8 cellular contexts compared by ENCODE assay signal in the genomic region with DNA sequence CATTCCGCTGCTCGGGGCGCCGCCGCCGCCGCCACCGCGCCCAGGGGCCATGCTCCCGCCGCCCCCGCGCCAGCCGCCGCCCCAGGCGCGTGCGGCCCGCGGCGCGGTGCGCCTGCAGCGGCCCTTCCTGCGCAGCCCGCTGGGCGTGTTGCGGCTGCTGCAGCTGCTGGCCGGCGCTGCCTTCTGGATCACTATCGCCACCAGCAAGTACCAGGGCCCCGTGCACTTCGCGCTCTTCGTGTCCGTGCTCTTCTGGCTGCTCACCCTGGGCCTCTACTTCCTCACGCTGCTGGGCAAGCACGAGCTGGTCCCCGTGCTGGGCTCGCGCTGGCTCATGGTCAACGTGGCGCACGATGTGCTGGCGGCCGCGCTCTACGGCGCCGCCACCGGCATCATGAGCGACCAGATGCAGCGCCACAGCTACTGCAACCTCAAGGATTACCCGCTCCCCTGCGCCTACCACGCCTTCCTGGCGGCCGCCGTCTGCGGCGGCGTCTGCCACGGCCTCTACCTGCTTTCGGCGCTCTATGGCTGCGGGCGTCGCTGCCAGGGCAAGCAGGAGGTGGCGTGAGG. TPM values are rescaled to one million over a fixed set of nuclear protein-coding genes. Genes with fewer than 3 reads are reported as not detected.
A peak's percentile ranks its signal among the peaks of the same experiment; 100 is the strongest.
DNase-seq lines count a peak whose midpoint lies in the region; ATAC-seq and FAIRE-seq lines count a peak whose summit lies in the region.

No MANE protein-coding gene starts in this region.

- POLR2A ChIA-PET in CD4-positive, alpha-beta memory T cell (lab: Charles Lee; ENCODE audit: partially characterized antibody): interaction anchor here (0.5 to 5.7 kb wide), 7 partner anchors 12 to 136 kb away, joined by 3 to 31 read pairs (median 4); partner anchors contain the start of genes AVPI1, GOLGA7B and ZFYVE27

- peak overlapping the region; percentile 30 to 55 for H3K4me3 ChIP-seq in CD4-positive, alpha-beta memory T cell (ENCODE audit: low read length in 2 of 2)

- CTCF ChIA-PET in CD4-positive, alpha-beta memory T cell (lab: Charles Lee; ENCODE audit: partially characterized antibody): interaction anchor here (1.0 to 20.3 kb wide), 8 partner anchors 10 to 104 kb away, joined by 3 to 436 read pairs (median 6); partner anchors contain the start of genes AVPI1 and ZFYVE27

- peak; percentile 50 to 69 (median 54) for DNase-seq in CD4-positive, alpha-beta memory T cell
- peak; percentile 94 for DNase-seq in GM19239 (ENCODE audit: insufficient read length, low spot score)
- DNase-seq in RKO (ENCODE audit: low spot score): peak; percentile 86
- peak; percentile 43 to 72 for DNase-seq in activated naive CD4-positive, alpha-beta T cell treated with anti-CD3 and anti-CD28 coated beads, Interleukin-2, amount 50 U/mL, for 72 hours (ENCODE audit: low spot score in 2 of 2)
- DNase-seq in globus pallidus (ENCODE audit: low spot score): peak; percentile 74
- DNase-seq in occipital lobe (lab: John Stamatoyannopoulos, UW): peak; percentile 70
- peak; percentile 75 for DNase-seq in ureter (ENCODE audit: low spot score)

- intact Hi-C loops in CD4-positive, alpha-beta memory T cell (cut with micrococcal nuclease): loop anchor here (1.0 kb wide), 2 partner anchors 17 to 23 kb away; partner anchors contain the start of gene ZFYVE27

- no peaks in the 10 kb centered on the region for H3K9me3 ChIP-seq in CD4-positive, alpha-beta memory T cell (ENCODE audit: control insufficient read depth in 1 of 2, low read length in 2 of 2)

- peaks cover 0 to 2% of the 10 kb centered on the region in 2 donors for H3K36me3 Mint-ChIP-seq in CD4-positive, alpha-beta memory T cell
- peaks cover 5 to 10% of the 10 kb centered on the region in 2 donors for H3K36me3 Mint-ChIP-seq in activated naive CD4-positive, alpha-beta T cell treated with anti-CD3 and anti-CD28 coated beads, Interleukin-2, amount 50 U/mL, for 72 hours

- FAIRE-seq in GM19239 (lab: Jason Lieb, UNC): peak; percentile 59

- ATAC-seq in HG03460 (IDR thresholded peaks at IDR 0.05; ENCODE audit: unreplicated experiment): peak; percentile 63
- peak; percentile 82 to 83 for ATAC-seq in activated naive CD4-positive, alpha-beta T cell treated with anti-CD3 and anti-CD28 coated beads, Interleukin-2, amount 50 U/mL, for 72 hours

- peaks cover 7 to 9% of the 10 kb centered on the region in 2 donors for H3K27me3 Mint-ChIP-seq in CD4-positive, alpha-beta memory T cell

- peak overlapping the region; percentile 98 to 100 (median 99) for H3K4me3 Mint-ChIP-seq in CD4-positive, alpha-beta memory T cell

- peaks cover 6% of the 10 kb centered on the region for H3K4me1 ChIP-seq in CD4-positive, alpha-beta memory T cell (ENCODE audit: insufficient read depth, low read length)

- peak overlapping the region; percentile 37 to 96 (median 92) for H3K27ac Mint-ChIP-seq in CD4-positive, alpha-beta memory T cell
- H3K27ac Mint-ChIP-seq in activated naive CD4-positive, alpha-beta T cell treated with anti-CD3 and anti-CD28 coated beads, Interleukin-2, amount 50 U/mL, for 72 hours: peak overlapping the region; percentile 55 to 72

- H3K9me3 Mint-ChIP-seq in CD4-positive, alpha-beta memory T cell: no peaks in the 10 kb centered on the region
- H3K9me3 Mint-ChIP-seq in activated naive CD4-positive, alpha-beta T cell treated with anti-CD3 and anti-CD28 coated beads, Interleukin-2, amount 50 U/mL, for 72 hours: no peaks in the 10 kb centered on the region

- H3K27ac ChIP-seq in CD4-positive, alpha-beta memory T cell (ENCODE audit: low read depth, low read length): no peak overlapping the region

- H3K27me3 ChIP-seq in CD4-positive, alpha-beta memory T cell (ENCODE audit: insufficient read depth, low read length): no peaks in the 10 kb centered on the region

- H3K36me3 ChIP-seq in CD4-positive, alpha-beta memory T cell (ENCODE audit: insufficient read depth, low read length): no peaks in the 10 kb centered on the region

- H3K4me1 Mint-ChIP-seq in CD4-positive, alpha-beta memory T cell: peaks cover 7 to 22% (median 14%) of the 10 kb centered on the region in 4 donors

RNA-seq across cellular contexts. Expression of gene MARVELD1, which starts 0.4 kb away (rescaled TPM):
- 1 to 10 TPM; 1.3 to 2.1 TPM for total RNA-seq in CD4-positive, alpha-beta memory T cell
- under 1 TPM; 0.22 to 0.88 TPM for polyA plus RNA-seq in CD4-positive, alpha-beta memory T cell
- 1 to 10 TPM in 1 of 2 donors, under 1 TPM in 1; 0.57 to 7.1 TPM for total RNA-seq in activated naive CD4-positive, alpha-beta T cell treated with anti-CD3 and anti-CD28 coated beads, Interleukin-2, amount 50 U/mL, for 72 hours
- total RNA-seq in occipital lobe: 3.4 TPM
- 40.8 TPM for total RNA-seq in ureter

RNA-seq across cellular contexts. Expression of gene ZFYVE27, which starts 23.0 kb away (rescaled TPM):
- total RNA-seq in CD4-positive, alpha-beta memory T cell: 10 to 100 TPM; 59.5 to 64.5 TPM
- polyA plus RNA-seq in CD4-positive, alpha-beta memory T cell: 10 to 100 TPM; 26.8 to 28.8 TPM
- 10 to 100 TPM; 28.0 to 29.3 TPM for total RNA-seq in activated naive CD4-positive, alpha-beta T cell treated with anti-CD3 and anti-CD28 coated beads, Interleukin-2, amount 50 U/mL, for 72 hours
- total RNA-seq in occipital lobe (49.0 TPM), ureter (33.8 TPM)

RNA-seq across cellular contexts. Expression of gene AVPI1, which starts 26.9 kb away (rescaled TPM):
- total RNA-seq in CD4-positive, alpha-beta memory T cell: 1 to 10 TPM; 1.9 to 2.2 TPM
- 1 to 10 TPM; 1.8 to 5.6 TPM for polyA plus RNA-seq in CD4-positive, alpha-beta memory T cell
- total RNA-seq in activated naive CD4-positive, alpha-beta T cell treated with anti-CD3 and anti-CD28 coated beads, Interleukin-2, amount 50 U/mL, for 72 hours: 1 to 10 TPM; 2.2 to 2.8 TPM
- total RNA-seq in occipital lobe (1.1 TPM), ureter (11.7 TPM)

RNA-seq across cellular contexts. Expression of gene SFRP5, which starts 57.9 kb away (rescaled TPM):
- not detected for total RNA-seq in CD4-positive, alpha-beta memory T cell
- polyA plus RNA-seq in CD4-positive, alpha-beta memory T cell: not detected
- not detected for total RNA-seq in activated naive CD4-positive, alpha-beta T cell treated with anti-CD3 and anti-CD28 coated beads, Interleukin-2, amount 50 U/mL, for 72 hours
- total RNA-seq in occipital lobe (0.62 TPM), ureter (0.81 TPM)
